Comparison of ENCODE assay signal across 3 cellular contexts in the genomic region with DNA sequence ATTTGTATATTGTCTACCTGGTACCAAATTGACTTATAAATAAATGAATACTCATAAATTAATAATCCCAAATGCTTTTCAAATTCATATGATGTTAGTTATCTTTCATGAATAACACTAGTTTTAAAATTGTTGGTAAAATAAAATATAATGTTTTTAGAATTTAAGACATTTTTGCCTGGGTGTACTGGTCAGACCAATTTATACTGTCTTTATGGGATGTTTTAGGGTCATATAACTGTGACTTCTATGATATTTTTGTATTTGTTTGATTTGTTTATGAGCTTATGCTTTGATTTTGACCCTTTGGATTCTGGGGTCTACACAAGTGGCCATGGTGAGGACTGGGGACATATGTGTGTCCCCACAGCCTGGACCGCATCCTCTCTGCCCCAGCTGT.
TF ChIP-seq lines count a peak whose summit lies in the region.

No MANE protein-coding gene starts in this region.

TF ChIP-seq in HEK293, 187 proteins besides CTCF, POLR2A, EP300 and RAD21:
- TF ChIP-seq SETDB1 (IDR thresholded peaks at IDR 0.05; ENCODE audit: insufficient read length, low read length): peak; percentile 94
- TF ChIP-seq ZNF211 (tag by site-specific recombination; IDR thresholded peaks at IDR 0.05; ENCODE audit: low read depth): no peak
- TF ChIP-seq TRIM28 (IDR thresholded peaks at IDR 0.05; ENCODE audit: borderline replicate concordance, low read length): peak; percentile 72; the same call in 1 of the 2 replicates

TF ChIP-seq in H1, 55 proteins besides CTCF, POLR2A, EP300 and RAD21:
- TF ChIP-seq KDM5A (IDR thresholded peaks at IDR 0.05; ENCODE audit: low read length) (no peak), POLR2AphosphoS5 (IDR thresholded peaks at IDR 0.05; ENCODE audit: low read depth, low read length) (no peak), JUND (IDR thresholded peaks at IDR 0.05; ENCODE audit: low read length) (no peak), SUZ12 (IDR thresholded peaks at IDR 0.05; ENCODE audit: low read length) (no peak), TEAD4 (IDR thresholded peaks at IDR 0.05; ENCODE audit: low read depth, low read length) (no peak)
- TF ChIP-seq, protein P1, sequence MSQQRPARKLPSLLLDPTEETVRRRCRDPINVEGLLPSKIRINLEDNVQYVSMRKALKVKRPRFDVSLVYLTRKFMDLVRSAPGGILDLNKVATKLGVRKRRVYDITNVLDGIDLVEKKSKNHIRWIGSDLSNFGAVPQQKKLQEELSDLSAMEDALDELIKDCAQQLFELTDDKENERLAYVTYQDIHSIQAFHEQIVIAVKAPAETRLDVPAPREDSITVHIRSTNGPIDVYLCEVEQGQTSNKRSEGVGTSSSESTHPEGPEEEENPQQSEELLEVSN (IDR thresholded peaks at IDR 0.05): no peak

TF ChIP-seq in GM12891, 5 proteins besides CTCF, POLR2A, EP300 and RAD21:
- no peak for TF ChIP-seq SPI1 (IDR thresholded peaks at IDR 0.05; ENCODE audit: low read depth, low read length)
- no peak for TF ChIP-seq TAF1 (IDR thresholded peaks at IDR 0.05; ENCODE audit: low read depth, low read length)
- TF ChIP-seq POU2F2 (IDR thresholded peaks at IDR 0.05; ENCODE audit: low read depth, low read length): no peak
- no peak for TF ChIP-seq POLR2AphosphoS5 (IDR thresholded peaks at IDR 0.05; ENCODE audit: low read depth, low read length)
- TF ChIP-seq PAX5 (IDR thresholded peaks at IDR 0.05; ENCODE audit: insufficient read depth, low read length, severe bottlenecking): no peak
TF ChIP-seq in GM12891: peak in this region for 0.
